In genomic region chr18:23920054-23920453, GRCh38 we compare ENCODE assay signal across 22 cellular contexts.
DNase-seq lines count a peak whose midpoint lies in the region; ATAC-seq and TF ChIP-seq lines count a peak whose summit lies in the region.
"Had no signal": no experiment of that assay in that cellular context is flagged by ENCODE, and none has a peak within 500 bp of the region (broad histone marks: within the 10 kb centered on the region; RNA-seq: fewer than 3 reads in every experiment).

No MANE protein-coding gene starts in this region.

- no peaks in the 10 kb centered on the region for H4K20me1 ChIP-seq in GM23338 (replicated peaks; ENCODE audit: insufficient read depth)

- H3K27me3 Mint-ChIP-seq in activated T-cell treated with anti-CD3 and anti-CD28 coated beads, Interleukin-2, amount 50 U/mL, for 4 hours (ENCODE audit: low read depth) = no peaks in the 10 kb centered on the region
- H3K27me3 Mint-ChIP-seq in GM23338 (ENCODE audit: insufficient read depth, low read depth, poor library complexity) = peaks cover 6% of the 10 kb centered on the region

- no peaks in the 10 kb centered on the region for H3K36me3 Mint-ChIP-seq in activated T-cell treated with anti-CD3 and anti-CD28 coated beads, Interleukin-2, amount 50 U/mL, for 4 hours (ENCODE audit: insufficient read depth)
- no peaks in the 10 kb centered on the region for H3K36me3 Mint-ChIP-seq in GM23338 (ENCODE audit: low read depth)

- no peak overlapping the region for H3K4me3 Mint-ChIP-seq in activated T-cell treated with anti-CD3 and anti-CD28 coated beads, Interleukin-2, amount 50 U/mL, for 4 hours
- H3K4me3 Mint-ChIP-seq in GM23338 = no peak overlapping the region
- H3K4me3 Mint-ChIP-seq: T-helper 1 cell treated with Interleukin-12 subunit alpha and Interleukin-12 subunit beta and Interleukin-4 antibody, amounts not matched to agents 30 μg/mL and 1 μg/mL, for 36 hours had no signal

- no peaks in the 10 kb centered on the region for H3K9me2 ChIP-seq in GM23338 (ENCODE audit: insufficient read depth)

- no peaks in the 10 kb centered on the region for H3K79me2 ChIP-seq in GM23338 (replicated peaks; ENCODE audit: insufficient read depth)

- H3K36me3 ChIP-seq in GM23338 (ENCODE audit: insufficient read depth) = no peaks in the 10 kb centered on the region

- DNase-seq in activated T-cell treated with anti-CD3 and anti-CD28 coated beads, Interleukin-2, amount 50 U/mL, for 4 hours = no peak
- no peak for DNase-seq in activated T-cell treated with anti-CD3 and anti-CD28 coated beads, Interleukin-2, amount 50 U/mL, for 48 hours
- DNase-seq in GM23338 (ENCODE audit: low spot score) (no peak), T-helper 9 cell (peak; percentile 1), foreskin keratinocyte (peak; percentile 56 to 72), left lobe of liver (ENCODE audit: low spot score) (no peak), NCI-H1417 (lab: John Stamatoyannopoulos, UW) (no peak)
- DNase-seq: ACHN; amygdala; C1 segment of cervical spinal cord; lower lobe of right lung; NCI-H1105; NCI-H2081 treated with DMSO at 0.1 percent for 48 hours; NCI-H510A; SHP77 treated with DMSO at 0.1 percent for 48 hours; stimulated activated CD4-positive, alpha-beta T cell treated with anti-CD3 and anti-CD28 coated beads, Interleukin-12 subunit alpha, Interleukin-12 subunit beta, amount 100 ng/mL, for 4 hours; stimulated activated CD8-positive, alpha-beta memory T cell treated with anti-CD3 and anti-CD28 coated beads, Interleukin-4, amount 100 ng/mL, for 48 hours; testis; WERI-Rb-1 had no signal

- peak; percentile 30 to 38 for ATAC-seq in activated T-cell treated with anti-CD3 and anti-CD28 coated beads, Interleukin-2, amount 50 U/mL, for 4 hours
- ATAC-seq in GM23338 (no peak), foreskin keratinocyte (peak; percentile 78), GM21723 (IDR thresholded peaks at IDR 0.05; ENCODE audit: unreplicated experiment) (no peak), left lobe of liver (no peak)
- ATAC-seq: lower lobe of right lung had no signal

- H3K27ac Mint-ChIP-seq in GM23338 = no peak overlapping the region
- H3K27ac Mint-ChIP-seq: activated T-helper 2 cell treated with anti-CD3 and anti-CD28 coated beads, Interferon-gamma antibody, Interleukin-2, Interleukin-4, amounts not matched to agents 10 μg/mL and 5 μg/mL and 100 μg/mL, durations not matched to agents 14 hours and 24 hours and 36 hours; T-helper 1 cell treated with Interleukin-12 subunit alpha and Interleukin-12 subunit beta and Interleukin-4 antibody, amounts not matched to agents 30 μg/mL and 1 μg/mL, for 36 hours had no signal

- H3K27me3 ChIP-seq in GM23338 (ENCODE audit: insufficient read depth) (no peaks in the 10 kb centered on the region), foreskin keratinocyte (no peaks in the 10 kb centered on the region)
- H3K27me3 ChIP-seq: testis had no signal

- H3K4me1 Mint-ChIP-seq in activated T-cell treated with anti-CD3 and anti-CD28 coated beads, Interleukin-2, amount 50 U/mL, for 4 hours (ENCODE audit: low read depth) = peaks cover 29% of the 10 kb centered on the region
- H3K4me1 Mint-ChIP-seq in GM23338 = peaks cover 4% of the 10 kb centered on the region; the same call in 2 of the 3 replicates

- no peak overlapping the region for H3K4me3 ChIP-seq in GM23338
- H3K4me3 ChIP-seq: lower lobe of right lung, testis had no signal

- TF ChIP-seq CTCF in GM23338 (conservative IDR thresholded peaks at IDR 0.05; ENCODE audit: low read depth in 2 of 2) (no peak), foreskin keratinocyte (conservative IDR thresholded peaks at IDR 0.05) (peak; percentile 19)

- peaks cover 7% of the 10 kb centered on the region; the same call in 1 of the 2 replicates for H3K4me1 ChIP-seq in GM23338 (ENCODE audit: insufficient read depth)
- no peaks in the 10 kb centered on the region for H3K4me1 ChIP-seq in foreskin keratinocyte
- H3K4me1 ChIP-seq: lower lobe of right lung, testis had no signal

- no peak overlapping the region for H3K27ac ChIP-seq in GM23338 (ENCODE audit: low read depth)
- no peak overlapping the region for H3K27ac ChIP-seq in foreskin keratinocyte
- H3K27ac ChIP-seq: lower lobe of right lung, testis, WERI-Rb-1 had no signal

- no peaks in the 10 kb centered on the region for H3K9me3 Mint-ChIP-seq in activated T-cell treated with anti-CD3 and anti-CD28 coated beads, Interleukin-2, amount 50 U/mL, for 4 hours
- H3K9me3 Mint-ChIP-seq in GM23338 = no peaks in the 10 kb centered on the region; the same call in 2 of the 3 replicates
- H3K9me3 Mint-ChIP-seq: activated T-helper 2 cell treated with anti-CD3 and anti-CD28 coated beads, Interferon-gamma antibody, Interleukin-2, Interleukin-4, amounts not matched to agents 10 μg/mL and 5 μg/mL and 100 μg/mL, durations not matched to agents 14 hours and 24 hours and 36 hours; T-helper 1 cell treated with Interleukin-12 subunit alpha and Interleukin-12 subunit beta and Interleukin-4 antibody, amounts not matched to agents 30 μg/mL and 1 μg/mL, for 36 hours had no signal

- no peak overlapping the region for H3K4me2 ChIP-seq in GM23338

- no peaks in the 10 kb centered on the region for H3F3A ChIP-seq in GM23338 (replicated peaks; ENCODE audit: low read depth)

- 0 out of 2 replicates have a peak overlapping the region, but pooled peaks have one; percentile 20 for H2AFZ ChIP-seq in GM23338

TF ChIP-seq in GM23338, 12 proteins besides CTCF, POLR2A, EP300 and RAD21 (continues in another document):
- TF ChIP-seq ZNF462 (CRISPR knock-in tag; IDR thresholded peaks at IDR 0.05) (no peak), ZNF114 (CRISPR knock-in tag; IDR thresholded peaks at IDR 0.05) (no peak), ZNF331 (CRISPR knock-in tag; IDR thresholded peaks at IDR 0.05; ENCODE audit: low read depth) (no peak), EZH2phosphoT487 (IDR thresholded peaks at IDR 0.05; ENCODE audit: unreplicated experiment) (no peak), EZH2 (IDR thresholded peaks at IDR 0.05; ENCODE audit: low read depth, unreplicated experiment) (no peak)

Comparison
In these comparisons a context has a peak if more than half of its experiments do, and no peak if none do; other contexts are left out.
1. ATAC-seq: peak in activated T-cell treated with anti-CD3 and anti-CD28 coated beads, Interleukin-2, amount 50 U/mL, for 4 hours (2 of 2) and foreskin keratinocyte (single experiment); none in GM23338 (single experiment), GM21723 (single experiment) and left lobe of liver (single experiment).
2. DNase-seq: peak in T-helper 9 cell (single experiment) and foreskin keratinocyte (2 of 2); none in activated T-cell treated with anti-CD3 and anti-CD28 coated beads, Interleukin-2, amount 50 U/mL, for 4 hours (single experiment), activated T-cell treated with anti-CD3 and anti-CD28 coated beads, Interleukin-2, amount 50 U/mL, for 48 hours (0 of 2), GM23338 (single experiment), left lobe of liver (single experiment) and NCI-H1417 (0 of 3).